13 cellular contexts compared by ENCODE assay signal in the genomic region with DNA sequence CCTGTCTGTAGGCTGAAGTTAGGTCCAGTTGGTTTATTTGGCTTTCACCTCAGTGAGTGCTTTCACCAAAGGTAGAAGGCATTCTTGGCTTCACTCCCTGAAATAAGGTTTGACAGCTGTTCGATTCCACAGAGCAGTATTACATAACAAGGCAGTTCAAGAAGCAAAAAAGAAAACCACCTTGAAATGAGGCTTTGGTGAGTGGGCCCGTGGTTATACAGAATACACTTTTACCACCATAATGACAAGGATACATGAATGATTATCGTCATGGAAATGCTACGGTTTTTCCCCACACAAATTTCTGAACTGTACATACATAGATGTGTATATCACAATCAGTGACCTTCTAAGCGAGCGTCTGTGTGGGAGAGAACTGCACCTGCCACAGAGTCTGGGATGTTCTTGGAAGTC.
DNase-seq lines count a peak whose midpoint lies in the region; ATAC-seq and TF ChIP-seq lines count a peak whose summit lies in the region.
"Had no signal": no experiment of that assay in that cellular context is flagged by ENCODE, and none has a peak within 500 bp of the region (broad histone marks: within the 10 kb centered on the region; RNA-seq: fewer than 3 reads in every experiment).

No MANE protein-coding gene starts in this region.

- no peak for TF ChIP-seq POLR2A in body of pancreas (IDR thresholded peaks at IDR 0.05)

- no peaks in the 10 kb centered on the region for H3F3A ChIP-seq in PC-3 (ENCODE audit: low read length, unreplicated experiment)

- peaks cover 10% of the 10 kb centered on the region for H3K4me1 ChIP-seq in body of pancreas
- H3K4me1 ChIP-seq in osteoblast (ENCODE audit: insufficient read depth, low read length), result peaks cover 39% of the 10 kb centered on the region
- H3K4me1 ChIP-seq in PC-3 (ENCODE audit: insufficient read depth, low read length), result peaks cover 19% of the 10 kb centered on the region

- no TSS peak for BruUV-seq in PC-3 (replicated peaks; lab: Mats Ljungman, UMichigan)

- TF ChIP-seq CTCF in HFF-Myc (IDR thresholded peaks at IDR 0.05; ENCODE audit: low read depth, low read length, missing control alignments) (no peak), body of pancreas (IDR thresholded peaks at IDR 0.05) (no peak), osteoblast (IDR thresholded peaks at IDR 0.05; ENCODE audit: extremely low read depth, low read depth, low read length) (no peak), PC-3 (conservative IDR thresholded peaks at IDR 0.05; ENCODE audit: low read depth, low read length) (no peak)

- H2AFZ ChIP-seq in osteoblast (ENCODE audit: low read length) (peak overlapping the region; percentile 43), PC-3 (ENCODE audit: low read length) (no peak overlapping the region)

- ATAC-seq in body of pancreas (peak; percentile 72), PC-3 (no peak)
- ATAC-seq: esophagus mucosa had no signal

- H3K4me3 ChIP-seq in HFF-Myc (replicated peaks; ENCODE audit: low read depth, low read length) (peak overlapping the region; percentile 63), body of pancreas (no peak overlapping the region), osteoblast (ENCODE audit: insufficient read depth, low read length) (no peak overlapping the region), PC-3 (ENCODE audit: low read length) (no peak overlapping the region)
- H3K4me3 ChIP-seq: tibial artery had no signal

- DNase-seq in T-helper 2 cell treated with Interferon-gamma antibody and Interleukin-4, amounts not matched to agents 5 μg/mL and 100 μg/mL, for 36 hours (ENCODE audit: low spot score), result peak; percentile 22
- DNase-seq in T-helper 2 cell (no peak), HFF-Myc (ENCODE audit: extremely low read depth, low read depth) (no peak), body of pancreas (peak in 3 of 4 donors; percentile 12 to 45 (median 20)), osteoblast (ENCODE audit: insufficient read length, low spot score, missing footprints) (no peak), PC-3 (no peak), posterior vena cava (ENCODE audit: low spot score) (no peak), GDM1 (lab: John Stamatoyannopoulos, UW) (no peak)
- DNase-seq: EL, NCI-H526, tibial artery had no signal

- H3K79me2 ChIP-seq in osteoblast (ENCODE audit: insufficient read depth, low read length), result peaks cover 33% of the 10 kb centered on the region
- no peaks in the 10 kb centered on the region for H3K79me2 ChIP-seq in PC-3 (ENCODE audit: low read length)

- H3K36me3 ChIP-seq in body of pancreas (replicated peaks in 1 of 2; ENCODE audit: insufficient read depth in 1 of 2, low read depth in 2 of 2) (no peaks in the 10 kb centered on the region), osteoblast (ENCODE audit: insufficient read depth, low read length) (no peaks in the 10 kb centered on the region), PC-3 (ENCODE audit: low read depth, low read length) (no peaks in the 10 kb centered on the region)
- H3K36me3 ChIP-seq: tibial artery had no signal

- H3K4me1 Mint-ChIP-seq in T-helper 2 cell treated with Interferon-gamma antibody and Interleukin-4, amounts not matched to agents 5 μg/mL and 100 μg/mL, for 36 hours (ENCODE audit: low read depth), result peaks cover 3% of the 10 kb centered on the region

- H3K27me3 Mint-ChIP-seq in T-helper 2 cell treated with Interferon-gamma antibody and Interleukin-4, amounts not matched to agents 5 μg/mL and 100 μg/mL, for 36 hours (ENCODE audit: low read depth), result no peaks in the 10 kb centered on the region

- POLR2A ChIA-PET in PC-3 (lab: Charles Lee; ENCODE audit: unreplicated experiment), result no interaction called here

- CTCF ChIA-PET in PC-3 (lab: Charles Lee), result no interaction called here

- WGBS in body of pancreas, 2 donors, result 22 to 23% methylated on average over 6 of the region's 6 CpGs

- no peaks in the 10 kb centered on the region for H3K36me3 Mint-ChIP-seq in T-helper 2 cell treated with Interferon-gamma antibody and Interleukin-4, amounts not matched to agents 5 μg/mL and 100 μg/mL, for 36 hours (ENCODE audit: low read depth)

- H3K9me3 ChIP-seq in body of pancreas (no peaks in the 10 kb centered on the region), osteoblast (ENCODE audit: low read depth, low read length) (no peaks in the 10 kb centered on the region), PC-3 (ENCODE audit: low read length) (no peaks in the 10 kb centered on the region)
- H3K9me3 ChIP-seq: tibial artery had no signal

- H4K20me1 ChIP-seq in osteoblast (ENCODE audit: insufficient read depth, low read length) (no peaks in the 10 kb centered on the region), PC-3 (ENCODE audit: low read length) (no peaks in the 10 kb centered on the region)

- H3K4me2 ChIP-seq in osteoblast (ENCODE audit: insufficient read depth, low read length) (peak overlapping the region; percentile 95), PC-3 (ENCODE audit: low read length) (no peak overlapping the region)

- intact Hi-C loops in body of pancreas (cut with DNase I), result no loop called here
- intact Hi-C loops in PC-3 (cut with micrococcal nuclease), result no loop called here
- intact Hi-C loops in posterior vena cava (cut with DNase I), result no loop called here

- no peaks in the 10 kb centered on the region for H3K9me3 Mint-ChIP-seq in T-helper 2 cell treated with Interferon-gamma antibody and Interleukin-4, amounts not matched to agents 5 μg/mL and 100 μg/mL, for 36 hours

- no peak overlapping the region for H3K27ac Mint-ChIP-seq in T-helper 2 cell treated with Interferon-gamma antibody and Interleukin-4, amounts not matched to agents 5 μg/mL and 100 μg/mL, for 36 hours

- H3K27ac ChIP-seq in body of pancreas (peak overlapping the region in 2 of 4 donors; percentile 34 to 50), osteoblast (ENCODE audit: low read depth, low read length) (peak overlapping the region; percentile 2), PC-3 (ENCODE audit: low read length) (no peak overlapping the region)
- H3K27ac ChIP-seq: HL-60, tibial artery had no signal

- no peak overlapping the region for H3K4me3 Mint-ChIP-seq in T-helper 2 cell treated with Interferon-gamma antibody and Interleukin-4, amounts not matched to agents 5 μg/mL and 100 μg/mL, for 36 hours

- H3K27me3 ChIP-seq in body of pancreas, result no peaks in the 10 kb centered on the region
- H3K27me3 ChIP-seq in osteoblast (ENCODE audit: insufficient read depth, low read length), result no peaks in the 10 kb centered on the region
- H3K27me3 ChIP-seq in PC-3 (ENCODE audit: low read length), result no peaks in the 10 kb centered on the region
- H3K27me3 ChIP-seq: tibial artery had no signal

- no peak overlapping the region for H3K9ac ChIP-seq in PC-3 (ENCODE audit: low read length)

- H3K9me2 ChIP-seq in PC-3 (replicated peaks; ENCODE audit: low read length), result no peaks in the 10 kb centered on the region

Comparison
In these comparisons a context has a peak if more than half of its experiments do, and no peak if none do; other contexts are left out.
1. DNase-seq: peak in T-helper 2 cell treated with Interferon-gamma antibody and Interleukin-4, amounts not matched to agents 5 μg/mL and 100 μg/mL, for 36 hours (single experiment) and body of pancreas (3 of 4); none in T-helper 2 cell (0 of 5), HFF-Myc (single experiment), osteoblast (single experiment), PC-3 (single experiment), posterior vena cava (single experiment) and GDM1 (single experiment).